Comparison of ENCODE assay signal across 1 cellular context in genomic region chr7:142654398-142654797, GRCh38.
TF ChIP-seq lines count a peak whose summit lies in the region.

No MANE protein-coding gene starts in this region.

TF ChIP-seq in HCT116, 20 proteins besides CTCF, POLR2A, EP300 and RAD21:
- TF ChIP-seq, protein P1, sequence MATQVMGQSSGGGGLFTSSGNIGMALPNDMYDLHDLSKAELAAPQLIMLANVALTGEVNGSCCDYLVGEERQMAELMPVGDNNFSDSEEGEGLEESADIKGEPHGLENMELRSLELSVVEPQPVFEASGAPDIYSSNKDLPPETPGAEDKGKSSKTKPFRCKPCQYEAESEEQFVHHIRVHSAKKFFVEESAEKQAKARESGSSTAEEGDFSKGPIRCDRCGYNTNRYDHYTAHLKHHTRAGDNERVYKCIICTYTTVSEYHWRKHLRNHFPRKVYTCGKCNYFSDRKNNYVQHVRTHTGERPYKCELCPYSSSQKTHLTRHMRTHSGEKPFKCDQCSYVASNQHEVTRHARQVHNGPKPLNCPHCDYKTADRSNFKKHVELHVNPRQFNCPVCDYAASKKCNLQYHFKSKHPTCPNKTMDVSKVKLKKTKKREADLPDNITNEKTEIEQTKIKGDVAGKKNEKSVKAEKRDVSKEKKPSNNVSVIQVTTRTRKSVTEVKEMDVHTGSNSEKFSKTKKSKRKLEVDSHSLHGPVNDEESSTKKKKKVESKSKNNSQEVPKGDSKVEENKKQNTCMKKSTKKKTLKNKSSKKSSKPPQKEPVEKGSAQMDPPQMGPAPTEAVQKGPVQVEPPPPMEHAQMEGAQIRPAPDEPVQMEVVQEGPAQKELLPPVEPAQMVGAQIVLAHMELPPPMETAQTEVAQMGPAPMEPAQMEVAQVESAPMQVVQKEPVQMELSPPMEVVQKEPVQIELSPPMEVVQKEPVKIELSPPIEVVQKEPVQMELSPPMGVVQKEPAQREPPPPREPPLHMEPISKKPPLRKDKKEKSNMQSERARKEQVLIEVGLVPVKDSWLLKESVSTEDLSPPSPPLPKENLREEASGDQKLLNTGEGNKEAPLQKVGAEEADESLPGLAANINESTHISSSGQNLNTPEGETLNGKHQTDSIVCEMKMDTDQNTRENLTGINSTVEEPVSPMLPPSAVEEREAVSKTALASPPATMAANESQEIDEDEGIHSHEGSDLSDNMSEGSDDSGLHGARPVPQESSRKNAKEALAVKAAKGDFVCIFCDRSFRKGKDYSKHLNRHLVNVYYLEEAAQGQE (IDR thresholded peaks at IDR 0.05; ENCODE audit: low read depth), result no peak
- TF ChIP-seq SIN3A (IDR thresholded peaks at IDR 0.05; ENCODE audit: low read depth), result no peak
TF ChIP-seq in HCT116: peak in this region for 0.
